ENCODE assay signal across 21 cellular contexts in the genomic region with DNA sequence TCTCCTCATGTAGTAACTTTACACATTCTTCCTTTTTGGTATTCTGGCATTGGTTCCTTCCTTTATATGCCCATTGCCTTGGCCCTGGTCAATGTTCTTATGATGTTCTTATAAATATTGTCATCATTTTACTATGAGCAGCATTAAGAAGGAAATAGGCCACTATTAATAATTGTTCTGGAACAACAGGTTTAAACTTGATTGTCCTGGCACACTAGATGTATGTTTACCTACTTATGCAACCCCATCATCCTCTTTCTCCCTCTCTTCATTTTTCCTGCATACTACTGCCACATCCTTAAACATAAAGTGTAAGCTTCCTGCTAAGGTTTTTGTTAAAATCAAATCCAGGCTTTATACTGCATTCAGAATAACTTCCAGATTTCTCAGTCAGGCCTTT.
"Had no signal": no experiment of that assay in that cellular context is flagged by ENCODE, and none has a peak within 500 bp of the region (broad histone marks: within the 10 kb centered on the region; RNA-seq: fewer than 3 reads in every experiment).

No MANE protein-coding gene starts in this region.

- H3K27ac ChIP-seq: coronary artery, left ventricle myocardium inferior, lower lobe of right lung, neutrophil, pancreas, stomach, thyroid gland had no signal

- H3K27me3 ChIP-seq: gastrocnemius medialis, neutrophil, pancreas, sigmoid colon, stomach, thyroid gland had no signal

- ATAC-seq: gastrocnemius medialis; left cardiac atrium; lower lobe of right lung; natural killer cell treated with Interleukin-12 subunit alpha and Interleukin-12 subunit beta and Interleukin-15 and Interleukin-18, amount 100 ng/mL, for 72 hours; right cardiac atrium; stimulated activated effector memory CD8-positive, alpha-beta T cell treated with anti-CD3 and anti-CD28 coated beads, Interleukin-12 subunit alpha, Interleukin-12 subunit beta, amount 100 ng/mL, for 72 hours had no signal

- H3K9me3 ChIP-seq: gastrocnemius medialis, left ventricle myocardium inferior, lower lobe of right lung, neutrophil, pancreas, sigmoid colon, stomach, thyroid gland had no signal

- H3K4me3 ChIP-seq: coronary artery, gastrocnemius medialis, left ventricle myocardium inferior, lower lobe of right lung, pancreas, sigmoid colon, stomach, thyroid gland had no signal

- H3K36me3 ChIP-seq: gastrocnemius medialis, left ventricle myocardium inferior, lower lobe of right lung, neutrophil, pancreas, sigmoid colon, stomach, thyroid gland had no signal

- DNase-seq: dermis blood vessel endothelial cell; effector memory CD4-positive, alpha-beta T cell; foreskin fibroblast; gastrocnemius medialis; head of caudate nucleus; left cardiac atrium; left ventricle myocardium inferior; lower lobe of right lung; pancreas; right cardiac atrium; sigmoid colon; stimulated activated CD4-positive, alpha-beta T cell treated with anti-CD3 and anti-CD28 coated beads, Interleukin-2, amount 100 ng/mL, for 24 hours; stimulated activated CD4-positive, alpha-beta T cell treated with anti-CD3 and anti-CD28 coated beads, Interleukin-4, amount 100 ng/mL, for 24 hours; stimulated activated naive CD4-positive, alpha-beta T cell treated with Interleukin-2 at 50 U/mL for 16 hours; stomach; thyroid gland; trophoblast cell had no signal
